In the genomic region with DNA sequence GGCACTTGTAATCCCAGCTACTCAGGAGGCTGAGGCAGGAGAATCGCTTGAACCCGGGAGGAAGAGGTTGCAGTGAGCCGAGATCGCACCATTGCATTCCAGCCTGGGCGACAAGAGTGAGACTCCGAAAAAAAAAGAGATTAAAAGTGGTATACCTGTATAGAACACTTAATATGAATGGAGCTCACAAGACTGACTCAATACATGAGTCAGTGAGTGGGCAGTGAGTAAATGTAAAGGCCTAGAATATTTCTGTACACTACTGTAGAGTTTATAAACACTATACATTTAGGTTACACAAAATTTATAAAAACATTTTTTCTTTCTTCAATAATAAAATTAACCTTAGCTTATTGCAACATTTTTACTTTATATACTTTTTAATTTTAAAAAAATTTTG, we compare ENCODE assay signal across 13 cellular contexts.
A peak's percentile ranks its signal among the peaks of the same experiment; 100 is the strongest.
DNase-seq lines count a peak whose midpoint lies in the region; ATAC-seq, FAIRE-seq and TF ChIP-seq lines count a peak whose summit lies in the region.
"Had no signal": no experiment of that assay in that cellular context is flagged by ENCODE, and none has a peak within 500 bp of the region (broad histone marks: within the 10 kb centered on the region; RNA-seq: fewer than 3 reads in every experiment).

No MANE protein-coding gene starts in this region.

- no peak overlapping the region for H3K27ac ChIP-seq in brain microvascular endothelial cell

- H3K9me3 Mint-ChIP-seq in activated naive CD4-positive, alpha-beta T cell treated with anti-CD3 and anti-CD28 coated beads, Interleukin-2, amount 50 U/mL, for 72 hours, result peaks cover 6 to 12% of the 10 kb centered on the region in 2 donors
- H3K9me3 Mint-ChIP-seq in Calu3 (ENCODE audit: low read depth, unreplicated experiment), result no peaks in the 10 kb centered on the region

- no peaks in the 10 kb centered on the region for H3K27me3 Mint-ChIP-seq in Calu3 (ENCODE audit: unreplicated experiment)

- no peaks in the 10 kb centered on the region for H3K27me3 ChIP-seq in brain microvascular endothelial cell (replicated peaks)

- DNase-seq in HCEC 1CT (peak; percentile 16), RCC 7860 (ENCODE audit: low spot score) (peak; percentile 15), brain microvascular endothelial cell (peak; percentile 14), C1 segment of cervical spinal cord (lab: John Stamatoyannopoulos, UW) (no peak), Calu3 (no peak)
- no peak for DNase-seq in activated naive CD4-positive, alpha-beta T cell treated with anti-CD3 and anti-CD28 coated beads, Interleukin-2, amount 50 U/mL, for 72 hours (ENCODE audit: low spot score in 2 of 2)
- DNase-seq: DMS 273 treated with DMSO at 0.1 percent for 48 hours, H9, NCI-H146, NCI-H446, SHP77 treated with DMSO at 0.1 percent for 48 hours had no signal

- intact Hi-C loops in Calu3 (cut with micrococcal nuclease; ENCODE audit: unreplicated experiment), result no loop called here

- in situ Hi-C loops in brain microvascular endothelial cell (cut with HindIII; ENCODE audit: low pct_ligation_motif_present, low sequenced_read_pairs), result no loop called here

- FAIRE-seq in RCC 7860 (lab: Jason Lieb, UNC) (peak; percentile 27), islet of Langerhans (lab: Jason Lieb, UNC) (peak; percentile 68)

- TF ChIP-seq CTCF in brain microvascular endothelial cell (IDR thresholded peaks at IDR 0.05; ENCODE audit: low read depth, low read length, missing control alignments), result no peak
- TF ChIP-seq CTCF in Calu3 (IDR thresholded peaks at IDR 0.05; ENCODE audit: unreplicated experiment), result no peak

- CTCF ChIA-PET in Calu3 (lab: Charles Lee), result no interaction called here

- no peak for ATAC-seq in activated naive CD4-positive, alpha-beta T cell treated with anti-CD3 and anti-CD28 coated beads, Interleukin-2, amount 50 U/mL, for 72 hours
- no peak for ATAC-seq in GM21360 (IDR thresholded peaks at IDR 0.05; ENCODE audit: unreplicated experiment)

- no peak overlapping the region for H3K4me3 ChIP-seq in brain microvascular endothelial cell (ENCODE audit: low read depth, low read length)

- H3K36me3 ChIP-seq in brain microvascular endothelial cell (replicated peaks), result no peaks in the 10 kb centered on the region

- BruUV-seq in Calu3 (replicated peaks; lab: Mats Ljungman, UMichigan), result no TSS peak

- H3K4me3 Mint-ChIP-seq in Calu3 (ENCODE audit: low read depth, unreplicated experiment), result no peak overlapping the region
- H3K4me3 Mint-ChIP-seq: H9 had no signal

- peaks cover 5% of the 10 kb centered on the region for H3K4me1 Mint-ChIP-seq in Calu3 (ENCODE audit: low read depth, unreplicated experiment)
- H3K4me1 Mint-ChIP-seq: H9 had no signal

- H3K36me3 Mint-ChIP-seq in activated naive CD4-positive, alpha-beta T cell treated with anti-CD3 and anti-CD28 coated beads, Interleukin-2, amount 50 U/mL, for 72 hours, result peaks cover 25 to 37% of the 10 kb centered on the region in 2 donors
- H3K36me3 Mint-ChIP-seq in Calu3 (ENCODE audit: insufficient read depth, unreplicated experiment), result no peaks in the 10 kb centered on the region

- H3K27ac Mint-ChIP-seq in activated naive CD4-positive, alpha-beta T cell treated with anti-CD3 and anti-CD28 coated beads, Interleukin-2, amount 50 U/mL, for 72 hours, result no peak overlapping the region
- no peak overlapping the region for H3K27ac Mint-ChIP-seq in Calu3 (ENCODE audit: unreplicated experiment)
- H3K27ac Mint-ChIP-seq: H9 had no signal

Comparison
In these comparisons a context has a peak if more than half of its experiments do, and no peak if none do; other contexts are left out.
1. DNase-seq: peak in HCEC 1CT (single experiment), RCC 7860 (single experiment) and brain microvascular endothelial cell (single experiment); none in activated naive CD4-positive, alpha-beta T cell treated with anti-CD3 and anti-CD28 coated beads, Interleukin-2, amount 50 U/mL, for 72 hours (0 of 2), C1 segment of cervical spinal cord (0 of 14) and Calu3 (single experiment).